In genomic region chr2:196268022-196268421, GRCh38 we compare ENCODE assay signal across 9 cellular contexts.
DNase-seq lines count a peak whose midpoint lies in the region; ATAC-seq, FAIRE-seq and TF ChIP-seq lines count a peak whose summit lies in the region.
"Had no signal": no experiment of that assay in that cellular context is flagged by ENCODE, and none has a peak within 500 bp of the region (broad histone marks: within the 10 kb centered on the region; RNA-seq: fewer than 3 reads in every experiment).

No MANE protein-coding gene starts in this region.

- in situ Hi-C loops in HepG2 (cut with HindIII; ENCODE audit: extremely low pct_ligation_motif_present, low pct_unique_long_range_greater_than_20kb), result no loop called here

- H3K27me3 ChIP-seq in right lobe of liver (no peaks in the 10 kb centered on the region), HepG2 (ENCODE audit: control insufficient read depth in 1 of 2, insufficient read depth in 2 of 2, low read length in 2 of 2) (no peaks in the 10 kb centered on the region), keratinocyte (ENCODE audit: control insufficient read depth, extremely low read depth, insufficient read depth, low read length) (no peaks in the 10 kb centered on the region), upper lobe of left lung (no peaks in the 10 kb centered on the region), GM23338 (ENCODE audit: insufficient read depth) (no peaks in the 10 kb centered on the region)
- H3K27me3 ChIP-seq: body of pancreas had no signal

- no peaks in the 10 kb centered on the region for H3K36me3 ChIP-seq in right lobe of liver
- no peaks in the 10 kb centered on the region for H3K36me3 ChIP-seq in HepG2 (replicated peaks in 1 of 2; ENCODE audit: control insufficient read depth in 1 of 2, insufficient read depth in 2 of 2, low read length in 2 of 2)
- no peaks in the 10 kb centered on the region for H3K36me3 ChIP-seq in keratinocyte (ENCODE audit: control insufficient read depth in 2 of 2, extremely low read depth in 1 of 2, insufficient read depth in 2 of 2, low read length in 2 of 2)
- H3K36me3 ChIP-seq in upper lobe of left lung, result peaks cover 0 to 11% (median 0%) of the 10 kb centered on the region in 4 donors
- no peaks in the 10 kb centered on the region for H3K36me3 ChIP-seq in GM23338 (ENCODE audit: insufficient read depth)

- no TSS peak for BruUV-seq in HepG2 (replicated peaks; lab: Mats Ljungman, UMichigan)

- H3K4me3 ChIP-seq in right lobe of liver, result no peak overlapping the region
- H3K4me3 ChIP-seq in HepG2 (replicated peaks in 1 of 3; ENCODE audit: insufficient read depth in 1 of 3, low read depth in 2 of 3, low read length in 3 of 3), result no peak overlapping the region
- H3K4me3 ChIP-seq in keratinocyte (ENCODE audit: control insufficient read depth in 2 of 3, extremely low read depth in 1 of 3, insufficient read depth in 2 of 3, low read depth in 1 of 3, low read length in 3 of 3), result no peak overlapping the region
- H3K4me3 ChIP-seq in upper lobe of left lung, result no peak overlapping the region
- no peak overlapping the region for H3K4me3 ChIP-seq in GM23338
- H3K4me3 ChIP-seq: body of pancreas had no signal

- H3K36me3 Mint-ChIP-seq in activated CD4-positive, alpha-beta memory T cell treated with anti-CD3 and anti-CD28 coated beads, Interleukin-2, amount 10 ng/mL, durations not matched to agents 7 days and 5 days (ENCODE audit: low read depth), result peaks cover 11% of the 10 kb centered on the region
- no peaks in the 10 kb centered on the region for H3K36me3 Mint-ChIP-seq in GM23338 (ENCODE audit: low read depth)

- POLR2A ChIA-PET in HepG2 (lab: Yijun Ruan, JAX), result no interaction called here
- POLR2A ChIA-PET in activated CD4-positive, alpha-beta memory T cell treated with anti-CD3 and anti-CD28 coated beads, Interleukin-2, amount 10 ng/mL, durations not matched to agents 7 days and 5 days (lab: Charles Lee), result interaction anchor here (0.8 to 5.1 kb wide), 8 partner anchors 8 to 104 kb away, joined by 3 to 26 read pairs (median 10); partner anchors contain the start of gene STK17B

- H3K4me1 Mint-ChIP-seq in activated CD4-positive, alpha-beta memory T cell treated with anti-CD3 and anti-CD28 coated beads, Interleukin-2, amount 10 ng/mL, durations not matched to agents 7 days and 5 days, result peaks cover 69% of the 10 kb centered on the region
- peaks cover 7% of the 10 kb centered on the region; the same call in 2 of the 3 replicates for H3K4me1 Mint-ChIP-seq in GM23338

- TF ChIP-seq CTCF in right lobe of liver (IDR thresholded peaks at IDR 0.05) (no peak), HepG2 (CRISPR knock-in tag; IDR thresholded peaks at IDR 0.05) (no peak), keratinocyte (optimal IDR thresholded peaks at IDR 0.05 in 1 of 3, IDR thresholded peaks at IDR 0.05 in 1 of 3, conservative IDR thresholded peaks at IDR 0.05 in 1 of 3; ENCODE audit: extremely low read depth in 1 of 3, insufficient read depth in 2 of 3, low read length in 3 of 3) (no peak), upper lobe of left lung (IDR thresholded peaks at IDR 0.05) (no peak), GM23338 (conservative IDR thresholded peaks at IDR 0.05; ENCODE audit: low read depth in 2 of 2) (no peak)

- H3K9me3 ChIP-seq in right lobe of liver (no peaks in the 10 kb centered on the region), HepG2 (ENCODE audit: low read length) (no peaks in the 10 kb centered on the region), keratinocyte (ENCODE audit: control insufficient read depth, low read depth, low read length) (no peaks in the 10 kb centered on the region), upper lobe of left lung (no peaks in the 10 kb centered on the region)
- H3K9me3 ChIP-seq: body of pancreas had no signal

- H3K9ac ChIP-seq in HepG2 (ENCODE audit: insufficient read depth, low read depth, low read length) (no peak overlapping the region), keratinocyte (ENCODE audit: control insufficient read depth, extremely low read depth, insufficient read depth, low read length) (no peak overlapping the region)

- intact Hi-C loops in right lobe of liver (cut with DNase I) (no loop called here), HepG2 (cut with micrococcal nuclease; ENCODE audit: unreplicated experiment) (no loop called here)

- dilution Hi-C loops in keratinocyte (cut with MboI; ENCODE audit: extremely low pct_ligation_motif_present, low sequenced_read_pairs), result no loop called here

- no peaks in the 10 kb centered on the region for H3K9me3 Mint-ChIP-seq in activated CD4-positive, alpha-beta memory T cell treated with anti-CD3 and anti-CD28 coated beads, Interleukin-2, amount 10 ng/mL, durations not matched to agents 7 days and 5 days
- no peaks in the 10 kb centered on the region for H3K9me3 Mint-ChIP-seq in GM23338

- H4K20me1 ChIP-seq in HepG2 (ENCODE audit: insufficient read depth, low read length), result no peaks in the 10 kb centered on the region
- H4K20me1 ChIP-seq in keratinocyte (ENCODE audit: control insufficient read depth, extremely low read depth, insufficient read depth, low read length), result no peaks in the 10 kb centered on the region
- H4K20me1 ChIP-seq in GM23338 (replicated peaks; ENCODE audit: insufficient read depth), result no peaks in the 10 kb centered on the region

- peak overlapping the region in 2 of 3 donors; percentile 11 to 31 for H3K27ac ChIP-seq in right lobe of liver
- no peak overlapping the region for H3K27ac ChIP-seq in HepG2 (ENCODE audit: extremely low read length, insufficient read depth, low read length)
- H3K27ac ChIP-seq in keratinocyte (ENCODE audit: control insufficient read depth, insufficient read depth, low read length), result peak overlapping the region; percentile 8
- H3K27ac ChIP-seq in upper lobe of left lung, result peak overlapping the region; percentile 57 to 81 (median 64)
- H3K27ac ChIP-seq in GM23338 (ENCODE audit: low read depth), result no peak overlapping the region

- no peak for TF ChIP-seq RAD21 in HepG2 (CRISPR knock-in tag; IDR thresholded peaks at IDR 0.05)

- 36% methylated on average over 1 of the region's 1 CpG for WGBS in right lobe of liver (ENCODE audit: insufficient coverage, low coverage, low lambda C conversion rate, missing lambda C conversion rate)
- 83% methylated on average over 1 of the region's 1 CpG for WGBS in HepG2 (ENCODE audit: low lambda C conversion rate)
- 0 to 7% methylated on average over 1 of the region's 1 CpG for WGBS in upper lobe of left lung, 2 donors

- H2AFZ ChIP-seq in HepG2 (ENCODE audit: low read length), result no peak overlapping the region
- H2AFZ ChIP-seq in keratinocyte (ENCODE audit: control insufficient read depth, low read length), result peak overlapping the region; percentile 63
- H2AFZ ChIP-seq in GM23338, result no peak overlapping the region

- H3K9me1 ChIP-seq in keratinocyte (ENCODE audit: control insufficient read depth, extremely low read depth, insufficient read depth, low read length), result no peaks in the 10 kb centered on the region

- H3K27me3 Mint-ChIP-seq in activated CD4-positive, alpha-beta memory T cell treated with anti-CD3 and anti-CD28 coated beads, Interleukin-2, amount 10 ng/mL, durations not matched to agents 7 days and 5 days, result no peaks in the 10 kb centered on the region
- no peaks in the 10 kb centered on the region for H3K27me3 Mint-ChIP-seq in GM23338 (ENCODE audit: insufficient read depth, low read depth, poor library complexity)

- DNase-seq in right lobe of liver, result no peak
- DNase-seq in HepG2 (ENCODE audit: low spot score), result no peak
- DNase-seq in activated CD4-positive, alpha-beta memory T cell treated with anti-CD3 and anti-CD28 coated beads, Interleukin-2, amount 10 ng/mL, durations not matched to agents 7 days and 5 days, result no peak
- no peak for DNase-seq in keratinocyte (ENCODE audit: low read depth, low spot score)
- no peak for DNase-seq in upper lobe of left lung
- no peak for DNase-seq in GM23338 (ENCODE audit: low spot score)
- no peak for DNase-seq in medulla oblongata (ENCODE audit: extremely low spot score)
- DNase-seq: body of pancreas had no signal

- CTCF ChIA-PET in HepG2 (lab: Yijun Ruan, JAX; ENCODE audit: low intra/inter-chr PET ratio, low total read pairs), result no interaction called here
- CTCF ChIA-PET in activated CD4-positive, alpha-beta memory T cell treated with anti-CD3 and anti-CD28 coated beads, Interleukin-2, amount 10 ng/mL, durations not matched to agents 7 days and 5 days (lab: Charles Lee), result no interaction called here

- H3F3A ChIP-seq in GM23338 (replicated peaks; ENCODE audit: low read depth), result no peaks in the 10 kb centered on the region

- H3K4me2 ChIP-seq in HepG2 (ENCODE audit: low read depth, low read length), result no peak overlapping the region
- H3K4me2 ChIP-seq in keratinocyte (ENCODE audit: control insufficient read depth, extremely low read depth, insufficient read depth, low read depth, low read length), result peak overlapping the region; percentile 38
- H3K4me2 ChIP-seq in GM23338, result no peak overlapping the region

- peak overlapping the region; percentile 40 for H3K4me3 Mint-ChIP-seq in activated CD4-positive, alpha-beta memory T cell treated with anti-CD3 and anti-CD28 coated beads, Interleukin-2, amount 10 ng/mL, durations not matched to agents 7 days and 5 days
- H3K4me3 Mint-ChIP-seq in GM23338, result no peak overlapping the region

- no peaks in the 10 kb centered on the region for H3K9me2 ChIP-seq in GM23338 (ENCODE audit: insufficient read depth)

- H3K4me1 ChIP-seq in right lobe of liver (peaks cover 0 to 4% (median 0%) of the 10 kb centered on the region in 4 donors), HepG2 (ENCODE audit: insufficient read depth, low read length) (peaks cover 19% of the 10 kb centered on the region), keratinocyte (ENCODE audit: control insufficient read depth, extremely low read depth, insufficient read depth, low read length) (peaks cover 43% of the 10 kb centered on the region), upper lobe of left lung (peaks cover 17 to 43% (median 35%) of the 10 kb centered on the region in 4 donors), GM23338 (ENCODE audit: insufficient read depth) (no peaks in the 10 kb centered on the region)
- H3K4me1 ChIP-seq: body of pancreas had no signal

- peak overlapping the region; percentile 58 for H3K27ac Mint-ChIP-seq in activated CD4-positive, alpha-beta memory T cell treated with anti-CD3 and anti-CD28 coated beads, Interleukin-2, amount 10 ng/mL, durations not matched to agents 7 days and 5 days
- H3K27ac Mint-ChIP-seq in GM23338, result no peak overlapping the region

- FAIRE-seq in HepG2 (lab: Jason Lieb, UNC) (no peak), keratinocyte (lab: Jason Lieb, UNC) (no peak)

- ATAC-seq in right lobe of liver (peak; percentile 27 to 45 (median 38)), HepG2 (no peak), upper lobe of left lung (ENCODE audit: low FRiP score in 2 of 2) (peak in 1 of 2 donors; percentile 75), GM23338 (no peak), HG02973 (IDR thresholded peaks at IDR 0.05; ENCODE audit: unreplicated experiment) (no peak)
- ATAC-seq: body of pancreas had no signal

- TF ChIP-seq POLR2A in right lobe of liver (IDR thresholded peaks at IDR 0.05), result no peak
- TF ChIP-seq POLR2A in HepG2 (IDR thresholded peaks at IDR 0.05; ENCODE audit: insufficient read depth in 1 of 2, low read depth in 2 of 2, low read length in 2 of 2), result no peak
- TF ChIP-seq POLR2A in upper lobe of left lung (IDR thresholded peaks at IDR 0.05), result no peak

- H3K79me2 ChIP-seq in HepG2 (ENCODE audit: insufficient read depth, low read length) (no peaks in the 10 kb centered on the region), keratinocyte (ENCODE audit: control insufficient read depth, insufficient read depth, low read length) (no peaks in the 10 kb centered on the region), GM23338 (replicated peaks; ENCODE audit: insufficient read depth) (no peaks in the 10 kb centered on the region)

- TF ChIP-seq EP300 in HepG2 (IDR thresholded peaks at IDR 0.05; ENCODE audit: low read depth in 2 of 2, low read length in 2 of 2), result no peak
- TF ChIP-seq EP300 in HepG2 (CRISPR knock-in tag; IDR thresholded peaks at IDR 0.05; ENCODE audit: borderline replicate concordance), result no peak
- no peak for TF ChIP-seq EP300 in upper lobe of left lung (IDR thresholded peaks at IDR 0.05)

Comparison
In these comparisons a context has a peak if more than half of its experiments do, and no peak if none do; other contexts are left out.
1. ATAC-seq: peak in right lobe of liver (4 of 4); none in HepG2 (single experiment), GM23338 (single experiment) and HG02973 (single experiment).
2. H3K27ac ChIP-seq: peak in right lobe of liver (2 of 3), keratinocyte (single experiment) and upper lobe of left lung (4 of 4); none in HepG2 (single experiment) and GM23338 (single experiment).